8 cellular contexts compared by ENCODE assay signal in genomic region chr7:1412322-1413261, GRCh38. TPM values are rescaled to one million over a fixed set of nuclear protein-coding genes. Genes with fewer than 3 reads are reported as not detected.
DNase-seq lines count a peak whose midpoint lies in the region; ATAC-seq and TF ChIP-seq lines count a peak whose summit lies in the region.

No MANE protein-coding gene starts in this region.

- peaks cover 6 to 14% of the 10 kb centered on the region in 2 experiments; a peak in 3 of 4 replicates for H3K4me1 Mint-ChIP-seq in H9
- peaks cover 8% of the 10 kb centered on the region for H3K4me1 Mint-ChIP-seq in T-helper 2 cell treated with Interferon-gamma antibody and Interleukin-4, amounts not matched to agents 5 μg/mL and 100 μg/mL, for 36 hours (ENCODE audit: low read depth)

- H4K5ac ChIP-seq in H9 (ENCODE audit: insufficient read length, low read depth, low read length), result no peak overlapping the region

- no peak overlapping the region for H2BK120ac ChIP-seq in H9 (ENCODE audit: low read depth, low read length, poor library complexity, severe bottlenecking)

- H3K9me3 ChIP-seq in H9 (ENCODE audit: control insufficient read depth, low read depth, low read length), result no peaks in the 10 kb centered on the region
- no peaks in the 10 kb centered on the region for H3K9me3 ChIP-seq in left ventricle myocardium inferior (replicated peaks)

- no peaks in the 10 kb centered on the region for H4K20me1 ChIP-seq in H9 (ENCODE audit: control insufficient read depth, insufficient read depth, insufficient read length)

- intact Hi-C loops in left ventricle myocardium inferior (cut with micrococcal nuclease), result no loop called here

- H4K8ac ChIP-seq in H9 (replicated peaks; ENCODE audit: insufficient read length, low read depth, low read length), result no peak overlapping the region

- H3K36me3 ChIP-seq in left ventricle myocardium inferior, result no peaks in the 10 kb centered on the region

- no peak overlapping the region for H3K9ac ChIP-seq in H9 (ENCODE audit: extremely low read depth, insufficient read length, low read length)

- no peak overlapping the region for H3K27ac Mint-ChIP-seq in H9
- H3K27ac Mint-ChIP-seq in T-helper 2 cell treated with Interferon-gamma antibody and Interleukin-4, amounts not matched to agents 5 μg/mL and 100 μg/mL, for 36 hours, result no peak overlapping the region

- H3K4ac ChIP-seq in H9 (ENCODE audit: low read depth, low read length), result no peak overlapping the region

- no peaks in the 10 kb centered on the region for H3K79me2 ChIP-seq in H9 (ENCODE audit: insufficient read depth, low read length)

- H3K27me3 ChIP-seq in H9 (ENCODE audit: insufficient read depth, low read length) (no peaks in the 10 kb centered on the region), left ventricle myocardium inferior (ENCODE audit: low read depth) (peaks cover 88% of the 10 kb centered on the region)

- no peak overlapping the region for H2AK5ac ChIP-seq in H9 (ENCODE audit: insufficient read length, low read length)

- H2AFZ ChIP-seq in H9 (ENCODE audit: low read length), result no peak overlapping the region

- WGBS in H9 (ENCODE audit: extremely low coverage, insufficient read length, low lambda C conversion rate), result no CpG with 5 or more reads among the region's 65 CpGs

- H3K79me1 ChIP-seq in H9 (ENCODE audit: insufficient read depth, low read depth, low read length, poor library complexity, severe bottlenecking), result no peaks in the 10 kb centered on the region

- H3K27ac ChIP-seq in H9 (ENCODE audit: insufficient read length, low read depth, low read length) (no peak overlapping the region), left ventricle myocardium inferior (replicated peaks) (no peak overlapping the region)

- H2BK15ac ChIP-seq in H9 (ENCODE audit: low read depth, low read length), result no peak overlapping the region

- H3K4me2 ChIP-seq in H9 (ENCODE audit: insufficient read depth, insufficient read length, low read length), result peak overlapping the region; percentile 43

- H2BK12ac ChIP-seq in H9 (ENCODE audit: insufficient read length, low read depth, low read length), result no peak overlapping the region

- H2BK20ac ChIP-seq in H9 (ENCODE audit: low read depth, low read length, poor library complexity, severe bottlenecking), result no peak overlapping the region

- H3K9me3 Mint-ChIP-seq in H9, result no peaks in the 10 kb centered on the region; a peak in 1 of 5 replicates
- H3K9me3 Mint-ChIP-seq in T-helper 2 cell treated with Interferon-gamma antibody and Interleukin-4, amounts not matched to agents 5 μg/mL and 100 μg/mL, for 36 hours, result no peaks in the 10 kb centered on the region

- no peaks in the 10 kb centered on the region; a peak in 1 of 7 replicates for H3K36me3 Mint-ChIP-seq in H9 (ENCODE audit: insufficient read depth in 1 of 3, low read depth in 3 of 3)
- no peaks in the 10 kb centered on the region for H3K36me3 Mint-ChIP-seq in T-helper 2 cell treated with Interferon-gamma antibody and Interleukin-4, amounts not matched to agents 5 μg/mL and 100 μg/mL, for 36 hours (ENCODE audit: low read depth)

- no peak overlapping the region for H3K18ac ChIP-seq in H9 (ENCODE audit: insufficient read length, low read depth, low read length)

- H2BK5ac ChIP-seq in H9 (ENCODE audit: insufficient read length, low read length), result no peak overlapping the region

- in situ Hi-C loops in Caki2 (cut with HindIII; ENCODE audit: low pct_unique_long_range_greater_than_20kb, low sequenced_read_pairs), result no loop called here

- H3K23ac ChIP-seq in H9 (ENCODE audit: insufficient read length, low read depth, low read length), result no peak overlapping the region

- H3K4me3 ChIP-seq in left ventricle myocardium inferior, result peak overlapping the region; percentile 17

- H3K4me1 ChIP-seq in H9 (ENCODE audit: insufficient read depth, low read length), result no peaks in the 10 kb centered on the region
- H3K4me1 ChIP-seq in left ventricle myocardium inferior, result peaks cover 8% of the 10 kb centered on the region

- DNase-seq in Caki2 (ENCODE audit: low read depth) (peak; percentile 84), H9 (peak; percentile 90), NCI-H1930 (lab: John Stamatoyannopoulos, UW) (peak; percentile 62 to 88), amniotic epithelial cell (ENCODE audit: low read depth) (peak; percentile 63), left ventricle myocardium inferior (peak; percentile 77), renal cortical epithelial cell (ENCODE audit: low read depth) (peak; percentile 39)
- peak; percentile 79 for DNase-seq in T-helper 2 cell treated with Interferon-gamma antibody and Interleukin-4, amounts not matched to agents 5 μg/mL and 100 μg/mL, for 36 hours (ENCODE audit: low spot score)

- TF ChIP-seq CTCF in H9 (conservative IDR thresholded peaks at IDR 0.05) (peak; percentile 97), left ventricle myocardium inferior (IDR thresholded peaks at IDR 0.05; ENCODE audit: borderline replicate concordance) (peak; percentile 79)

- no peak overlapping the region; a peak in 1 of 5 replicates for H3K4me3 Mint-ChIP-seq in H9
- no peak overlapping the region for H3K4me3 Mint-ChIP-seq in T-helper 2 cell treated with Interferon-gamma antibody and Interleukin-4, amounts not matched to agents 5 μg/mL and 100 μg/mL, for 36 hours

- no peak overlapping the region for H3K56ac ChIP-seq in H9 (ENCODE audit: insufficient read length, low read depth, low read length)

- no peak overlapping the region for H3K14ac ChIP-seq in H9 (ENCODE audit: insufficient read depth, low read length)

- peaks cover 53% of the 10 kb centered on the region for H3K27me3 Mint-ChIP-seq in H9 (ENCODE audit: low read depth)
- H3K27me3 Mint-ChIP-seq in T-helper 2 cell treated with Interferon-gamma antibody and Interleukin-4, amounts not matched to agents 5 μg/mL and 100 μg/mL, for 36 hours (ENCODE audit: low read depth), result peaks cover 2% of the 10 kb centered on the region

- H3T11ph ChIP-seq in H9 (ENCODE audit: low read length), result no peak overlapping the region

- ATAC-seq in GM21447 (IDR thresholded peaks at IDR 0.05; ENCODE audit: unreplicated experiment), result no peak

- no peak overlapping the region for H4K91ac ChIP-seq in H9 (ENCODE audit: insufficient read length, low read depth, low read length)

- no peaks in the 10 kb centered on the region for H3K23me2 ChIP-seq in H9 (ENCODE audit: insufficient read length, low read depth, low read length, poor library complexity, severe bottlenecking)

RNA-seq across cellular contexts. Expression of gene MICALL2, which starts 46.7 kb away (rescaled TPM):
- 8.8 and 13.5 TPM in 2 replicates for total RNA-seq in Caki2 (2014; rRNA removed; shearing (Covaris generic); ENCODE audit: low replicate concordance)
- total RNA-seq in H9 (2021) (7.1 and 8.4 TPM in 2 replicates), left ventricle myocardium inferior (8.3 TPM), renal cortical epithelial cell (6.8 and 10.1 TPM in 2 replicates)

Comparison
In these comparisons a context has a peak if more than half of its experiments do, and no peak if none do; other contexts are left out.
1. DNase-seq: peak in every context shown above with its lines; median percentile 90 in H9; 84 in Caki2; 79 in T-helper 2 cell treated with Interferon-gamma antibody and Interleukin-4, amounts not matched to agents 5 μg/mL and 100 μg/mL, for 36 hours; 77 in left ventricle myocardium inferior; 75 in NCI-H1930; 63 in amniotic epithelial cell; 39 in renal cortical epithelial cell.